Comparison of ENCODE assay signal across 30 cellular contexts in genomic region chr5:96043471-96043870, GRCh38.
DNase-seq lines count a peak whose midpoint lies in the region; ATAC-seq and TF ChIP-seq lines count a peak whose summit lies in the region.
"Had no signal": no experiment of that assay in that cellular context is flagged by ENCODE, and none has a peak within 500 bp of the region (broad histone marks: within the 10 kb centered on the region; RNA-seq: fewer than 3 reads in every experiment).

No MANE protein-coding gene starts in this region.

- H3K4me3 Mint-ChIP-seq in naive thymus-derived CD4-positive, alpha-beta T cell: no peak overlapping the region
- H3K4me3 Mint-ChIP-seq: B cell; CD8-positive, alpha-beta memory T cell; H9; T-helper 2 cell treated with Interferon-gamma antibody and Interleukin-4, amounts not matched to agents 5 μg/mL and 100 μg/mL, for 36 hours had no signal

- H3K4me1 Mint-ChIP-seq in naive thymus-derived CD4-positive, alpha-beta T cell: no peaks in the 10 kb centered on the region
- H3K4me1 Mint-ChIP-seq: CD8-positive, alpha-beta memory T cell; H9 had no signal

- CTCF ChIA-PET in naive thymus-derived CD4-positive, alpha-beta T cell (lab: Charles Lee): no interaction called here

- H3K36me3 ChIP-seq in naive thymus-derived CD4-positive, alpha-beta T cell (ENCODE audit: control insufficient read depth in 2 of 3, insufficient read depth in 3 of 3, low read length in 3 of 3): no peaks in the 10 kb centered on the region
- H3K36me3 ChIP-seq: Peyer's patch, SJCRH30 had no signal

- no peak overlapping the region for H3K4me3 ChIP-seq in NB4 (ENCODE audit: low read depth, low read length)
- no peak overlapping the region for H3K4me3 ChIP-seq in naive thymus-derived CD4-positive, alpha-beta T cell (ENCODE audit: low read length)
- H3K4me3 ChIP-seq: A549, GM23248, Peyer's patch, SJCRH30 had no signal

- H3K27ac Mint-ChIP-seq in naive thymus-derived CD4-positive, alpha-beta T cell: no peak overlapping the region
- H3K27ac Mint-ChIP-seq: B cell; CD8-positive, alpha-beta memory T cell; H9; T-helper 2 cell treated with Interferon-gamma antibody and Interleukin-4, amounts not matched to agents 5 μg/mL and 100 μg/mL, for 36 hours had no signal

- no peaks in the 10 kb centered on the region for H3K27me3 ChIP-seq in naive thymus-derived CD4-positive, alpha-beta T cell (ENCODE audit: control insufficient read depth in 2 of 2, insufficient read depth in 2 of 2, low read length in 2 of 2)
- H3K27me3 ChIP-seq: Peyer's patch, SJCRH30 had no signal

- no peak overlapping the region for H3K27ac ChIP-seq in naive thymus-derived CD4-positive, alpha-beta T cell (ENCODE audit: low read depth, low read length)
- H3K27ac ChIP-seq: A549, C4-2B, GM23248, Peyer's patch, SJCRH30 had no signal

- intact Hi-C loops in naive thymus-derived CD4-positive, alpha-beta T cell (cut with micrococcal nuclease): no loop called here

- POLR2A ChIA-PET in naive thymus-derived CD4-positive, alpha-beta T cell (lab: Charles Lee): no interaction called here

- no peaks in the 10 kb centered on the region for H3K9me3 ChIP-seq in naive thymus-derived CD4-positive, alpha-beta T cell (ENCODE audit: control insufficient read depth in 2 of 3, low read length in 3 of 3)
- H3K9me3 ChIP-seq: A549, Peyer's patch, SJCRH30 had no signal

- DNase-seq in CD1c-positive myeloid dendritic cell (ENCODE audit: extremely low spot score): peak; percentile 56
- DNase-seq in NB4 (ENCODE audit: low read depth): peak; percentile 12
- peak; percentile 82 for DNase-seq in SKM-1 treated with dmso at 0.1 percent for 144 hours (lab: John Stamatoyannopoulos, UW; ENCODE audit: unreplicated experiment)
- DNase-seq in naive thymus-derived CD4-positive, alpha-beta T cell: no peak
- no peak for DNase-seq in kidney glomerular epithelial cell (lab: John Stamatoyannopoulos, UW)
- DNase-seq: Calu3; CD8-positive, alpha-beta memory T cell; DMS153; DND-41; GM23248; H9; KBM-7; NCI-H1048; NCI-H1417; NCI-H1694; NCI-H2029 treated with DMSO at 0.1 percent for 48 hours; NCI-H446 treated with DMSO at 0.1 percent for 48 hours; NCI-H526; NCI-H82; NK-92 treated with Interleukin-12 subunit alpha and Interleukin-12 subunit beta, amount 100 ng/mL, for 24 hours; Peyer's patch; SJCRH30; T-helper 1 cell had no signal

- peaks cover 0 to 11% (median 3%) of the 10 kb centered on the region in 5 donors for H3K27me3 Mint-ChIP-seq in naive thymus-derived CD4-positive, alpha-beta T cell
- H3K27me3 Mint-ChIP-seq: B cell had no signal

- no peak for TF ChIP-seq CTCF in NB4 (IDR thresholded peaks at IDR 0.05; ENCODE audit: low read depth, low read length)

- TF ChIP-seq POLR2A in NB4 (IDR thresholded peaks at IDR 0.05; ENCODE audit: extremely low read depth, insufficient read length): no peak

- peaks cover 0 to 13% (median 3%) of the 10 kb centered on the region in 11 donors for H3K9me3 Mint-ChIP-seq in naive thymus-derived CD4-positive, alpha-beta T cell
- H3K9me3 Mint-ChIP-seq: T-helper 2 cell treated with Interferon-gamma antibody and Interleukin-4, amounts not matched to agents 5 μg/mL and 100 μg/mL, for 36 hours had no signal

- H3K36me3 Mint-ChIP-seq in naive thymus-derived CD4-positive, alpha-beta T cell: peaks cover 0 to 8% (median 0%) of the 10 kb centered on the region in 5 donors

- peak; percentile 49 for ATAC-seq in naive thymus-derived CD4-positive, alpha-beta T cell
- ATAC-seq in GM18520 (IDR thresholded peaks at IDR 0.05; ENCODE audit: unreplicated experiment) (no peak), GM18909 (IDR thresholded peaks at IDR 0.05; ENCODE audit: poor library complexity, unreplicated experiment) (no peak)
- ATAC-seq: A549, SK-N-SH treated with all-trans-retinoic acid at 6 μM for 48 hours had no signal

- H3K4me1 ChIP-seq in naive thymus-derived CD4-positive, alpha-beta T cell (ENCODE audit: control insufficient read depth in 2 of 2, insufficient read depth in 2 of 2, low read length in 2 of 2): no peaks in the 10 kb centered on the region
- H3K4me1 ChIP-seq: A549, SJCRH30 had no signal

Comparison
In these comparisons a context has a peak if more than half of its experiments do, and no peak if none do; other contexts are left out.
1. DNase-seq: peak in CD1c-positive myeloid dendritic cell (single experiment), NB4 (single experiment) and SKM-1 treated with dmso at 0.1 percent for 144 hours (single experiment); none in naive thymus-derived CD4-positive, alpha-beta T cell (0 of 9) and kidney glomerular epithelial cell (single experiment).